Comparison of ENCODE assay signal across 15 cellular contexts in genomic region chr15:75197062-75197630, GRCh38.
"Had no signal": no experiment of that assay in that cellular context is flagged by ENCODE, and none has a peak within 500 bp of the region (broad histone marks: within the 10 kb centered on the region; RNA-seq: fewer than 3 reads in every experiment).

No MANE protein-coding gene starts in this region.

- H3K36me3 Mint-ChIP-seq: stimulated activated memory B cell treated with anti-CD40 and anti-IgM and Interleukin-4, amounts not matched to agents 10 μg/mL and 1 μg/mL and 100 μg/mL, for 72 hours had no signal

- H3K9me3 ChIP-seq: sigmoid colon, thyroid gland had no signal

- H3K9me3 Mint-ChIP-seq: activated B cell treated with CpG ODN at 0.5 μM for 24 hours; activated naive CD8-positive, alpha-beta T cell treated with anti-CD3 and anti-CD28 coated beads, Interleukin-2, amount 50 U/mL, for 24 hours; nephron; stimulated activated memory B cell treated with anti-CD40 and anti-IgM and Interleukin-4, amounts not matched to agents 10 μg/mL and 1 μg/mL and 100 μg/mL, for 72 hours had no signal

- H3K27ac ChIP-seq: sigmoid colon had no signal

- H3K27ac Mint-ChIP-seq: activated B cell treated with CpG ODN at 0.5 μM for 24 hours; activated naive CD8-positive, alpha-beta T cell treated with anti-CD3 and anti-CD28 coated beads, Interleukin-2, amount 50 U/mL, for 24 hours; nephron; stimulated activated memory B cell treated with anti-CD40 and anti-IgM and Interleukin-4, amounts not matched to agents 10 μg/mL and 1 μg/mL and 100 μg/mL, for 72 hours had no signal

- H3K4me3 ChIP-seq: sigmoid colon, thyroid gland had no signal

- H3K4me3 Mint-ChIP-seq: activated B cell treated with CpG ODN at 0.5 μM for 24 hours; activated naive CD8-positive, alpha-beta T cell treated with anti-CD3 and anti-CD28 coated beads, Interleukin-2, amount 50 U/mL, for 24 hours; nephron; stimulated activated memory B cell treated with anti-CD40 and anti-IgM and Interleukin-4, amounts not matched to agents 10 μg/mL and 1 μg/mL and 100 μg/mL, for 72 hours had no signal

- H3K27me3 ChIP-seq: sigmoid colon, thyroid gland had no signal

- DNase-seq: activated B cell treated with CpG ODN at 0.5 μM for 24 hours; activated CD4-positive, alpha-beta T cell treated with anti-CD3 and anti-CD28 coated beads, Interleukin-2, amount 50 U/mL, for 1 hour; activated naive CD4-positive, alpha-beta T cell; activated naive CD8-positive, alpha-beta T cell treated with anti-CD3 and anti-CD28 coated beads, Interleukin-2, amount 50 U/mL, for 24 hours; activated T-cell treated with anti-CD3 and anti-CD28 coated beads for 4 hours; cortex of kidney; effector memory CD4-positive, alpha-beta T cell; foreskin melanocyte; head of caudate nucleus; sigmoid colon; stimulated activated CD4-positive, alpha-beta T cell treated with anti-CD3 and anti-CD28 coated beads, Interleukin-2, amount 100 ng/mL, for 24 hours; SW 1271 had no signal

- H3K36me3 ChIP-seq: sigmoid colon, thyroid gland had no signal
